17 cellular contexts compared by ENCODE assay signal in the genomic region with DNA sequence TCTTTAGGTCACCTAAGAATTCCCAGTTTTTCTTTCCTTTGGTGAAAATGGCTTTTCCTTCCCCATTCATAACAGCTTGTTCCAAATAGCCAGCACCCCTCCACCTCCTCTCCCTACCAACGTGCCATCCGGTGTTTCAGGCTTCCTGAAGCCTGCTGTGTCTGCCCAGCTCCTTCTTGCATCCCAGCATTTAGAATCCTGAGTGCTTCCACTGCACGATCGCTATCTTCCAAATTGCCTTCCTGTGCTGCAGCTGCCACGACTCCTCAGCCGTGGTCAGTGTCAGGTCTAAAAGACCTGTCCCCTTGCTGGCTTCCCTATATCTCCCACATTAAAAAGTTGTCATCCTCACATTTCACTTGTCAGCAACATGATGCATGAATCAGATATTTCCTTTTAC.
"Had no signal": no experiment of that assay in that cellular context is flagged by ENCODE, and none has a peak within 500 bp of the region (broad histone marks: within the 10 kb centered on the region; RNA-seq: fewer than 3 reads in every experiment).

No MANE protein-coding gene starts in this region.

- H3K27ac ChIP-seq: heart right ventricle, neural progenitor cell, transverse colon had no signal

- DNase-seq: activated CD4-positive, CD25-positive, alpha-beta regulatory T cell treated with anti-CD3 and anti-CD28 coated beads, Interleukin-2, amount 50 U/mL, for 72 hours; activated naive CD8-positive, alpha-beta T cell treated with anti-CD3 and anti-CD28 coated beads for 36 hours; amygdala; effector CD8-positive, alpha-beta T cell; foreskin melanocyte; heart right ventricle; left colon; stimulated activated CD4-positive, alpha-beta T cell treated with anti-CD3 and anti-CD28 coated beads, Interleukin-2, amount 100 ng/mL, for 48 hours; stimulated activated naive B cell treated with anti-CD40 and anti-IgM and Interleukin-4, amounts not matched to agents 10 μg/mL and 1 μg/mL and 100 μg/mL, for 72 hours; T-helper 1 cell; transverse colon had no signal

- H3K9ac ChIP-seq: neural progenitor cell had no signal

- H3K4me1 ChIP-seq: transverse colon had no signal

- H3K9me3 Mint-ChIP-seq: central memory CD8-positive, alpha-beta T cell had no signal

- H2AFZ ChIP-seq: neural progenitor cell had no signal

- H3K9me3 ChIP-seq: transverse colon had no signal

- H3K36me3 Mint-ChIP-seq: activated naive CD8-positive, alpha-beta T cell treated with anti-CD3 and anti-CD28 coated beads for 36 hours; brain; mesothelial cell of epicardium; neural progenitor cell had no signal

- H3K36me3 ChIP-seq: heart right ventricle, neural progenitor cell, transverse colon had no signal

- H3K4me2 ChIP-seq: neural progenitor cell had no signal

- H3K4me3 ChIP-seq: heart right ventricle, lung, neural progenitor cell, transverse colon had no signal

- H3K27me3 ChIP-seq: heart right ventricle, neural progenitor cell, transverse colon had no signal

- H3K27me3 Mint-ChIP-seq: central memory CD8-positive, alpha-beta T cell; stimulated activated naive B cell treated with anti-CD40 and anti-IgM and Interleukin-4, amounts not matched to agents 10 μg/mL and 1 μg/mL and 100 μg/mL, for 72 hours had no signal

- H3K4me1 Mint-ChIP-seq: activated naive CD8-positive, alpha-beta T cell treated with anti-CD3 and anti-CD28 coated beads for 36 hours; central memory CD8-positive, alpha-beta T cell had no signal

- H3K4me3 Mint-ChIP-seq: activated naive CD8-positive, alpha-beta T cell treated with anti-CD3 and anti-CD28 coated beads for 36 hours; activated T-helper 1 cell treated with anti-CD3 and anti-CD28 coated beads, Interleukin-12 subunit alpha, Interleukin-12 subunit beta, Interleukin-2, Interleukin-4 antibody, amounts not matched to agents 30 ng/mL and 10 ng/mL and 1 ng/mL, durations not matched to agents 14 hours and 24 hours and 36 hours; central memory CD8-positive, alpha-beta T cell; mesothelial cell of epicardium; neural progenitor cell; stimulated activated naive B cell treated with anti-CD40 and anti-IgM and Interleukin-4, amounts not matched to agents 10 μg/mL and 1 μg/mL and 100 μg/mL, for 72 hours had no signal

- H3K27ac Mint-ChIP-seq: activated naive CD8-positive, alpha-beta T cell treated with anti-CD3 and anti-CD28 coated beads for 36 hours; activated T-helper 1 cell treated with anti-CD3 and anti-CD28 coated beads, Interleukin-12 subunit alpha, Interleukin-12 subunit beta, Interleukin-2, Interleukin-4 antibody, amounts not matched to agents 30 ng/mL and 10 ng/mL and 1 ng/mL, durations not matched to agents 14 hours and 24 hours and 36 hours; mesothelial cell of epicardium; neural progenitor cell; stimulated activated naive B cell treated with anti-CD40 and anti-IgM and Interleukin-4, amounts not matched to agents 10 μg/mL and 1 μg/mL and 100 μg/mL, for 72 hours had no signal
